In genomic region chr17:82458885-82459424, GRCh38 we compare ENCODE assay signal across 8 cellular contexts. TPM values are rescaled to one million over a fixed set of nuclear protein-coding genes. Genes with fewer than 3 reads are reported as not detected.
DNase-seq lines count a peak whose midpoint lies in the region; ATAC-seq, FAIRE-seq and TF ChIP-seq lines count a peak whose summit lies in the region.

No MANE protein-coding gene starts in this region.

- no peak for TF ChIP-seq EP300 in H1 (IDR thresholded peaks at IDR 0.05; ENCODE audit: borderline replicate concordance in 1 of 2, low read depth in 2 of 2, low read length in 2 of 2)

- no peak for TF ChIP-seq RAD21 in H1 (IDR thresholded peaks at IDR 0.05 in 1 of 2, conservative IDR thresholded peaks at IDR 0.05 in 1 of 2; ENCODE audit: low read depth in 2 of 2, low read length in 2 of 2)

- POLR2A ChIA-PET in H1 (lab: Charles Lee; ENCODE audit: partially characterized antibody): interaction anchor here (0.7 to 1.8 kb wide), 2 partner anchors 20 to 25 kb away, joined by 3 to 5 read pairs; no protein-coding TSS in a partner anchor

- no peaks in the 10 kb centered on the region for H3K9me3 ChIP-seq in SK-N-MC (ENCODE audit: low read depth, low read length)
- peaks cover 2 to 3% of the 10 kb centered on the region in 2 experiments; a peak in 2 of 4 replicates for H3K9me3 ChIP-seq in H1 (ENCODE audit: insufficient read depth in 2 of 2, low read depth in 1 of 2, low read length in 1 of 2)
- no peaks in the 10 kb centered on the region for H3K9me3 ChIP-seq in mucosa of rectum (ENCODE audit: control insufficient read depth in 2 of 2, low read length in 2 of 2)

- CTCF ChIA-PET in H1 (lab: Charles Lee; ENCODE audit: partially characterized antibody): interaction anchor here (0.8 kb wide), 1 partner anchor 69 kb away, joined by 4 read pairs; no protein-coding TSS in a partner anchor

- H4K91ac ChIP-seq in H1 (replicated peaks; ENCODE audit: insufficient read length, low read length): no peak overlapping the region

- no peak for TF ChIP-seq CTCF in H1 (IDR thresholded peaks at IDR 0.05; ENCODE audit: control extremely low read depth in 1 of 3, insufficient read depth in 1 of 3, low read depth in 1 of 3, low read length in 3 of 3)

- H3K4me1 ChIP-seq in H1 (replicated peaks in 1 of 4; ENCODE audit: control insufficient read depth in 3 of 4, insufficient read depth in 4 of 4, low read length in 3 of 4): peaks cover 0 to 8% (median 3%) of the 10 kb centered on the region in 4 experiments; a peak in 4 of 7 replicates
- H3K4me1 ChIP-seq in mucosa of rectum (ENCODE audit: control insufficient read depth in 2 of 2, insufficient read depth in 2 of 2, low read length in 2 of 2): peaks cover 19% of the 10 kb centered on the region in 2 donors

- ATAC-seq in HG03354 (IDR thresholded peaks at IDR 0.05; ENCODE audit: poor library complexity, severe bottlenecking, unreplicated experiment): no peak
- ATAC-seq in GM21529 (IDR thresholded peaks at IDR 0.05; ENCODE audit: unreplicated experiment): no peak

- peak overlapping the region; percentile 68 for H3K9ac ChIP-seq in SK-N-MC (ENCODE audit: insufficient read length)
- H3K9ac ChIP-seq in H1 (replicated peaks in 1 of 4; ENCODE audit: extremely low read depth in 1 of 4, low read depth in 3 of 4, low read length in 3 of 4): peak overlapping the region; percentile 62 to 77 (median 68)
- peak overlapping the region; percentile 77 to 98 for H3K9ac ChIP-seq in mucosa of rectum (ENCODE audit: low read depth in 1 of 2, low read length in 2 of 2)

- H2BK5ac ChIP-seq in H1 (ENCODE audit: low read depth, low read length): no peak overlapping the region

- H3K27me3 ChIP-seq in H7 (ENCODE audit: control insufficient read depth, insufficient read depth, low read length): no peaks in the 10 kb centered on the region
- H3K27me3 ChIP-seq in H1 (replicated peaks in 1 of 4; ENCODE audit: control insufficient read depth in 3 of 4, extremely low read depth in 1 of 4, insufficient read depth in 3 of 4, low read length in 3 of 4): no peaks in the 10 kb centered on the region
- no peaks in the 10 kb centered on the region for H3K27me3 ChIP-seq in mucosa of rectum (ENCODE audit: control insufficient read depth in 2 of 2, insufficient read depth in 2 of 2, low read length in 2 of 2)

- H3K4me2 ChIP-seq in H1 (ENCODE audit: insufficient read depth in 1 of 2, low read depth in 2 of 2, low read length in 2 of 2): peak overlapping the region; percentile 86 to 99

- peak; percentile 56 for DNase-seq in EH (ENCODE audit: low read depth)
- DNase-seq in H7: peak; percentile 77
- DNase-seq in SK-N-MC (ENCODE audit: low read depth, low spot score): no peak
- DNase-seq in H1 (ENCODE audit: low read depth in 1 of 2, low spot score in 2 of 2): no peak
- no peak for DNase-seq in SKM-1 (lab: John Stamatoyannopoulos, UW; ENCODE audit: unreplicated experiment)

- H4K5ac ChIP-seq in H1 (ENCODE audit: insufficient read length, low read depth, low read length): peak overlapping the region; percentile 58

- no peak for TF ChIP-seq POLR2A in H1 (IDR thresholded peaks at IDR 0.05; ENCODE audit: control extremely low read depth in 1 of 2, low read depth in 2 of 2, low read length in 2 of 2)

- H3K23me2 ChIP-seq in H1 (ENCODE audit: low read depth, low read length): peaks cover 2% of the 10 kb centered on the region; the same call in 1 of the 2 replicates

- H3K4ac ChIP-seq in H1 (replicated peaks; ENCODE audit: insufficient read length, low read depth, low read length): no peak overlapping the region

- H4K8ac ChIP-seq in H1 (ENCODE audit: extremely low read depth, insufficient read depth, low read length): peak overlapping the region; percentile 83; the same call in 1 of the 2 replicates

- no peak overlapping the region for H2AK5ac ChIP-seq in H1 (ENCODE audit: low read depth, low read length)

- H2BK20ac ChIP-seq in H1 (ENCODE audit: low read length): no peak overlapping the region

- no peak overlapping the region; the same call in 1 of the 2 replicates for H3K18ac ChIP-seq in H1 (ENCODE audit: extremely low read depth, low read length)

- no peak overlapping the region for H2BK12ac ChIP-seq in H1 (ENCODE audit: low read depth, low read length)

- H3K79me2 ChIP-seq in H1 (ENCODE audit: control insufficient read depth in 1 of 2, insufficient read depth in 2 of 2, low read length in 2 of 2): peaks cover 0 to 3% of the 10 kb centered on the region in 2 experiments; a peak in 1 of 4 replicates

- H3K56ac ChIP-seq in H1 (replicated peaks; ENCODE audit: insufficient read length, low read depth, low read length): peak overlapping the region; percentile 6

- H3K4me3 ChIP-seq in H7 (ENCODE audit: insufficient read depth, low read depth, low read length): peak overlapping the region; percentile 98
- peak overlapping the region; percentile 96 for H3K4me3 ChIP-seq in SK-N-MC
- H3K4me3 ChIP-seq in H1 (ENCODE audit: extremely low read depth in 1 of 4, insufficient read depth in 2 of 4, low read depth in 3 of 4, low read length in 4 of 4): peak overlapping the region; percentile 77 to 86 (median 81)
- H3K4me3 ChIP-seq in mucosa of rectum (ENCODE audit: low read length in 2 of 2): peak overlapping the region; percentile 77 to 89

- no peak overlapping the region for H2BK120ac ChIP-seq in H1 (replicated peaks; ENCODE audit: low read depth, low read length)

- FAIRE-seq in H1 (lab: Jason Lieb, UNC): no peak

- H3K14ac ChIP-seq in H1 (ENCODE audit: insufficient read length): no peak overlapping the region

- no peak overlapping the region; the same call in 1 of the 2 replicates for H2AFZ ChIP-seq in H1 (ENCODE audit: low read length)

- no peak overlapping the region for H2BK15ac ChIP-seq in H1 (ENCODE audit: low read length)

- no peak overlapping the region for H3K23ac ChIP-seq in H1 (ENCODE audit: insufficient read length)

- H3K36me3 ChIP-seq in H7 (replicated peaks; ENCODE audit: control insufficient read depth, insufficient read depth, low read length) (peaks cover 6% of the 10 kb centered on the region), SK-N-MC (ENCODE audit: insufficient read depth, low read length) (peaks cover 22% of the 10 kb centered on the region), H1 (ENCODE audit: control insufficient read depth in 2 of 4, insufficient read depth in 4 of 4, low read length in 3 of 4) (peaks cover 6 to 13% (median 11%) of the 10 kb centered on the region in 4 experiments; a peak in 7 of 8 replicates), mucosa of rectum (ENCODE audit: control insufficient read depth in 2 of 2, insufficient read depth in 2 of 2, low read length in 2 of 2) (peaks cover 6 to 25% of the 10 kb centered on the region in 2 donors)

- H3K79me1 ChIP-seq in H1 (ENCODE audit: low read depth, low read length): 0 out of 2 replicates have a peak, but pooled peaks cover 4% of the 10 kb centered on the region

- H3K27ac ChIP-seq in SK-N-MC (0 out of 2 replicates have a peak overlapping the region, but pooled peaks have one; percentile 13), H1 (ENCODE audit: low read depth, low read length) (no peak overlapping the region), mucosa of rectum (ENCODE audit: low read depth in 2 of 2, low read length in 2 of 2) (peak overlapping the region; percentile 100)

- peaks cover 3 to 11% of the 10 kb centered on the region in 2 experiments for H4K20me1 ChIP-seq in H1 (replicated peaks in 1 of 2; ENCODE audit: control insufficient read depth in 1 of 2, insufficient read depth in 2 of 2, low read length in 2 of 2)

- 3% methylated on average over 47 of the region's 62 CpGs; no CpG with 5 or more reads in 1 of the 2 experiments for WGBS in H1 (ENCODE audit: extremely low coverage in 1 of 2, insufficient coverage in 1 of 2, insufficient read length in 1 of 2, insufficient replicate concordance in 2 of 2, low coverage in 1 of 2, low lambda C conversion rate in 2 of 2, missing lambda C conversion rate in 1 of 2), 2 experiments

RNA-seq across cellular contexts. Expression of gene NARF, which starts 0.4 kb away (rescaled TPM):
- total RNA-seq in H7 (2014; rRNA removed; shearing (Covaris generic)): 42.2 and 49.9 TPM in 2 replicates
- total RNA-seq in H1 (2021; fragmentation: NEBNext Ultra II Directional; extraction: Animal tissue kit (Norgen Biotek cat#: 25700)): 87.4 and 97.4 TPM in 2 replicates
- 131 and 161 TPM in 2 replicates for polyA plus RNA-seq in H1 (2011; rRNA removed)
- polyA plus RNA-seq in H1 (2011; cell fraction: cytosol; rRNA removed): 156 TPM
- 116 TPM for polyA plus RNA-seq in H1 (2011; cell fraction: nucleus; rRNA removed)
- 89.4 to 142 TPM (median 122 TPM) in 4 replicates for polyA plus RNA-seq in H1 (2012, experiment 1 of 2)
- 150 TPM for polyA plus RNA-seq in H1 (2012, experiment 2 of 2)
- polyA plus RNA-seq in H1 (2013, experiment 1 of 2): 84.3 TPM
- 84.4 TPM for polyA plus RNA-seq in H1 (2013, experiment 2 of 2)
- 87.8 and 110 TPM in 2 replicates for polyA minus RNA-seq in H1 (2011; rRNA and poly(A)+ RNA removed)
- polyA minus RNA-seq in H1 (2011; cell fraction: cytosol; rRNA and poly(A)+ RNA removed): 48.8 TPM
- polyA minus RNA-seq in H1 (2011; cell fraction: nucleus; rRNA and poly(A)+ RNA removed): 33.9 TPM

RNA-seq across cellular contexts. Expression of gene CYBC1, which starts 8.4 kb away (rescaled TPM):
- 62.8 and 76.1 TPM in 2 replicates for total RNA-seq in H7 (2014; rRNA removed; shearing (Covaris generic))
- 66.7 and 74.6 TPM in 2 replicates for total RNA-seq in H1 (2021; fragmentation: NEBNext Ultra II Directional; extraction: Animal tissue kit (Norgen Biotek cat#: 25700))
- 81.4 and 116 TPM in 2 replicates for polyA plus RNA-seq in H1 (2011; rRNA removed)
- 91.4 TPM for polyA plus RNA-seq in H1 (2011; cell fraction: cytosol; rRNA removed)
- 123 TPM for polyA plus RNA-seq in H1 (2011; cell fraction: nucleus; rRNA removed)
- polyA plus RNA-seq in H1 (2012, experiment 1 of 2): 45.3 to 72.9 TPM (median 65.7 TPM) in 4 replicates
- 103 TPM for polyA plus RNA-seq in H1 (2012, experiment 2 of 2)
- polyA plus RNA-seq in H1 (2013, experiment 1 of 2): 51.4 TPM
- 50.6 TPM for polyA plus RNA-seq in H1 (2013, experiment 2 of 2)
- polyA minus RNA-seq in H1 (2011; rRNA and poly(A)+ RNA removed): 48.1 and 52.9 TPM in 2 replicates
- polyA minus RNA-seq in H1 (2011; cell fraction: cytosol; rRNA and poly(A)+ RNA removed): 79.5 TPM
- polyA minus RNA-seq in H1 (2011; cell fraction: nucleus; rRNA and poly(A)+ RNA removed): 81.6 TPM

RNA-seq across cellular contexts. Expression of gene OGFOD3, which starts 40.6 kb away (rescaled TPM):
- total RNA-seq in H7 (2014; rRNA removed; shearing (Covaris generic)): 26.2 and 28.6 TPM in 2 replicates
- 21.8 and 24.4 TPM in 2 replicates for total RNA-seq in H1 (2021; fragmentation: NEBNext Ultra II Directional; extraction: Animal tissue kit (Norgen Biotek cat#: 25700))
- polyA plus RNA-seq in H1 (2011; rRNA removed): 21.1 and 27.9 TPM in 2 replicates
- 20.9 TPM for polyA plus RNA-seq in H1 (2011; cell fraction: cytosol; rRNA removed)
- polyA plus RNA-seq in H1 (2011; cell fraction: nucleus; rRNA removed): 27.5 TPM
- 14.6 to 23.4 TPM (median 20.6 TPM) in 4 replicates for polyA plus RNA-seq in H1 (2012, experiment 1 of 2)
- 14.7 TPM for polyA plus RNA-seq in H1 (2012, experiment 2 of 2)
- polyA plus RNA-seq in H1 (2013, experiment 1 of 2): 13.6 TPM
- polyA plus RNA-seq in H1 (2013, experiment 2 of 2): 14.7 TPM
- polyA minus RNA-seq in H1 (2011; rRNA and poly(A)+ RNA removed): 18.7 and 20.0 TPM in 2 replicates
- 11.6 TPM for polyA minus RNA-seq in H1 (2011; cell fraction: cytosol; rRNA and poly(A)+ RNA removed)
- polyA minus RNA-seq in H1 (2011; cell fraction: nucleus; rRNA and poly(A)+ RNA removed): 14.3 TPM

RNA-seq across cellular contexts. Expression of gene HEXD, which starts 40.8 kb away (rescaled TPM):
- total RNA-seq in H7 (2014; rRNA removed; shearing (Covaris generic)): 16.6 and 24.6 TPM in 2 replicates
- 20.6 and 24.2 TPM in 2 replicates for total RNA-seq in H1 (2021; fragmentation: NEBNext Ultra II Directional; extraction: Animal tissue kit (Norgen Biotek cat#: 25700))
- 21.8 and 33.7 TPM in 2 replicates for polyA plus RNA-seq in H1 (2011; rRNA removed)
- polyA plus RNA-seq in H1 (2011; cell fraction: cytosol; rRNA removed): 41.2 TPM
- polyA plus RNA-seq in H1 (2011; cell fraction: nucleus; rRNA removed): 187 TPM
- 15.9 to 26.9 TPM (median 22.1 TPM) in 4 replicates for polyA plus RNA-seq in H1 (2012, experiment 1 of 2)
- polyA plus RNA-seq in H1 (2012, experiment 2 of 2): 13.8 TPM
- polyA plus RNA-seq in H1 (2013, experiment 1 of 2): 16.1 TPM
- polyA plus RNA-seq in H1 (2013, experiment 2 of 2): 12.2 TPM
- 13.2 and 13.6 TPM in 2 replicates for polyA minus RNA-seq in H1 (2011; rRNA and poly(A)+ RNA removed)
- 12.3 TPM for polyA minus RNA-seq in H1 (2011; cell fraction: cytosol; rRNA and poly(A)+ RNA removed)
- polyA minus RNA-seq in H1 (2011; cell fraction: nucleus; rRNA and poly(A)+ RNA removed): 28.0 TPM

Comparison
In these comparisons a context has a peak if more than half of its experiments do, and no peak if none do; other contexts are left out.
1. DNase-seq: peak in EH (single experiment) and H7 (single experiment); none in SK-N-MC (single experiment), H1 (0 of 2) and SKM-1 (single experiment).
2. Peak in every context shown above with its lines, with median percentiles within 50 percentile points of each other: H3K4me3 ChIP-seq and H3K9ac ChIP-seq.